Comparison of ENCODE assay signal across 8 cellular contexts in the genomic region with DNA sequence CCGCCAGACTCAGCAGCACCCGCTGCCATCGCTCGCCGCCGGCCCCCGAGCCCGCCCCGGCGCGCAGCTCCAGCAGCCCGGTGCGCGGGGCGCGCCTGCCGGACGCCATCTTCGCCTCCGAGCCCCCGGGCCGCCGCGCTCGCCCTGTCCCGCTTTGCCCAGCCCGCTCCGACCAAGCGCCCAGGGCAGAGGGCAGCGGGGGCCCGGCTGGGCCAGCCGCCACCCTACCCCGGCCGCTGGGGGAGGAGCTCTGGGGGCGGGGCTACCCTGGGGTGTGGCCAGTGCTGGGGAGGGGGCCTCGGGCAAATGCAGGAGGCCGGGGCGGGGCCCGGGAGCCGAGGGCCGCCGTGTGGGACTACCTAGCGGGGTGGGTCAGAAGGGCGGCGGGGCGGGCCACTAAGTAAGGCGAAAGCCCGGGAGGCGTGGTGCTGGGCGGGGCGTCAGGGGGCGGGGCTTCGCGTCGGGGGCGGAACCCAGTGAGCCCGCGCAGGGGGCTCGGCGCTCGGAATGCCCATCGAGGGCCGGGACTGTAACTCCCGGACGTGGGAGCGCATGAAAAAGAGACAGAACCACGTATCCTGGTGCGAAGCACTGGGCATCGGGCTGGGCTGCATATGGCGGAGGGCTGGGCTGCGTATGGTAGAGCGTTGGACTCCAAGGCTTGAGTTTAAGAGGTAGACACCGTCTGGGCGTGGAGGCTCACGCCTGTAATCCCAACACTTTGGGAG. TPM values are rescaled to one million over a fixed set of nuclear protein-coding genes. Genes with fewer than 3 reads are reported as not detected.
DNase-seq lines count a peak whose midpoint lies in the region; TF ChIP-seq lines count a peak whose summit lies in the region.

A gene (minus strand): TSS at position 252 of the 728 bp plus-strand sequence. CDS start 143 bp downstream, at position 109.

- H3K4me3 Mint-ChIP-seq in activated naive CD8-positive, alpha-beta T cell: peak within 1 kb of the TSS; percentile 89

- peaks cover 14% of the 10 kb centered on the region for H3K4me1 Mint-ChIP-seq in activated naive CD8-positive, alpha-beta T cell (ENCODE audit: low read depth)

- no peaks in the 10 kb centered on the region for H4K20me1 ChIP-seq in osteoblast (ENCODE audit: insufficient read depth, low read length)

- H3K36me3 Mint-ChIP-seq in activated naive CD8-positive, alpha-beta T cell: no peaks in the 10 kb centered on the region

- TF ChIP-seq CTCF in osteoblast (IDR thresholded peaks at IDR 0.05; ENCODE audit: extremely low read depth, low read depth, low read length): no peak

- intact Hi-C loops in head of caudate nucleus (cut with DNase I): no loop called here

- H3K4me3 ChIP-seq in H7 (ENCODE audit: insufficient read depth, low read depth, low read length): peak within 1 kb of the TSS; percentile 63
- peak within 1 kb of the TSS; percentile 78 for H3K4me3 ChIP-seq in osteoblast (ENCODE audit: insufficient read depth, low read length)

- no peaks in the 10 kb centered on the region for H3K27me3 Mint-ChIP-seq in activated naive CD8-positive, alpha-beta T cell

- peak within 1 kb of the TSS; percentile 90 for H2AFZ ChIP-seq in osteoblast (ENCODE audit: low read length)

- peaks cover 17% of the 10 kb centered on the region for H3K27me3 ChIP-seq in H7 (ENCODE audit: control insufficient read depth, insufficient read depth, low read length)
- no peaks in the 10 kb centered on the region for H3K27me3 ChIP-seq in osteoblast (ENCODE audit: insufficient read depth, low read length)

- H3K4me2 ChIP-seq in osteoblast (ENCODE audit: insufficient read depth, low read length): peak within 1 kb of the TSS; percentile 92

- H3K9me3 Mint-ChIP-seq in activated naive CD8-positive, alpha-beta T cell (ENCODE audit: low read depth): no peaks in the 10 kb centered on the region

- no peaks in the 10 kb centered on the region for H3K79me2 ChIP-seq in osteoblast (ENCODE audit: insufficient read depth, low read length)

- H3K4me1 ChIP-seq in osteoblast (ENCODE audit: insufficient read depth, low read length): peaks cover 6% of the 10 kb centered on the region

- H3K27ac ChIP-seq in osteoblast (ENCODE audit: low read depth, low read length) (no peak within 1 kb of the TSS), temporal lobe (ENCODE audit: low read depth, low read length) (peak within 1 kb of the TSS; percentile 80)

- H3K27ac Mint-ChIP-seq in activated naive CD8-positive, alpha-beta T cell: peak within 1 kb of the TSS; percentile 78

- H3K9me3 ChIP-seq in osteoblast (ENCODE audit: low read depth, low read length): no peaks in the 10 kb centered on the region

- DNase-seq in DMS 273 (lab: John Stamatoyannopoulos, UW; ENCODE audit: unreplicated experiment) (peak; percentile 95), H7 (peak; percentile 100), MV-4-11 (lab: John Stamatoyannopoulos, UW) (peak; percentile 51), SKM-1 (lab: John Stamatoyannopoulos, UW; ENCODE audit: unreplicated experiment) (peak; percentile 68), head of caudate nucleus (peak; percentile 73 to 92 (median 84)), osteoblast (ENCODE audit: insufficient read length, low spot score, missing footprints) (peak; percentile 97)

- H3K36me3 ChIP-seq in H7 (replicated peaks; ENCODE audit: control insufficient read depth, insufficient read depth, low read length) (no peaks in the 10 kb centered on the region), osteoblast (ENCODE audit: insufficient read depth, low read length) (no peaks in the 10 kb centered on the region)

RNA-seq across cellular contexts. Expression of the gene that starts here (rescaled TPM):
- total RNA-seq in H7 (2014; rRNA removed; shearing (Covaris generic)): 3.8 and 6.0 TPM in 2 replicates
- total RNA-seq in osteoblast: 27.1 and 27.5 TPM in 2 replicates
- 10.6 TPM for total RNA-seq in temporal lobe
